In the genomic region with DNA sequence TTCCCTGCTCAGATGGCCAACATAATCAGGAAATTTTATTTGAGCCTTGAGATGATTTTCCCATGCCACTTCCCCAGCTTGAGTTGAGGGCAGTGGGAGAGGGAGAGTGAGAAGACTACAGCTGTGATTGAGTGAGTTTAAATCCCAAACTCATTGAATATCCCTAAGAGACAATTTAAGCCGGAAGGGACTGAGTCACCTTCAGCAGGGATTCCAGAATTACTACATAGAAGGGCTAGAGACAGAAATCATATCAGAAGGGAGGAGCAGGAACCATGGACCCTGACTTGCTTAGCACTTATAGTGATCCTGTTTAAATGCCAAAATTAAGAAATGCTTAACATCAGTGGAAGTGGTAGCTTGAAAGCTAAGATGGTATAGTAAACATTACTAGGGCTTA, we compare ENCODE assay signal across 14 cellular contexts.
DNase-seq lines count a peak whose midpoint lies in the region; ATAC-seq and TF ChIP-seq lines count a peak whose summit lies in the region.
"Had no signal": no experiment of that assay in that cellular context is flagged by ENCODE, and none has a peak within 500 bp of the region (broad histone marks: within the 10 kb centered on the region; RNA-seq: fewer than 3 reads in every experiment).

No MANE protein-coding gene starts in this region.

- no peaks in the 10 kb centered on the region for H4K20me1 ChIP-seq in GM23248 (ENCODE audit: insufficient read depth)
- no peaks in the 10 kb centered on the region for H4K20me1 ChIP-seq in mammary epithelial cell (ENCODE audit: insufficient read depth, low read length)

- CTCF ChIA-PET in mammary epithelial cell (lab: Charles Lee; ENCODE audit: low non-redundant PET) = no interaction called here

- H3K4me2 ChIP-seq in GM23248 (ENCODE audit: unreplicated experiment) = no peak overlapping the region
- H3K4me2 ChIP-seq in mammary epithelial cell (ENCODE audit: insufficient read depth, low read depth, low read length) = no peak overlapping the region

- H3K79me2 ChIP-seq in GM23248 (ENCODE audit: insufficient read depth) (no peaks in the 10 kb centered on the region), mammary epithelial cell (ENCODE audit: insufficient read depth, low read length) (no peaks in the 10 kb centered on the region)

- no TSS peak for BruUV-seq in mammary epithelial cell (replicated peaks; lab: Mats Ljungman, UMichigan)

- H3K9me3 ChIP-seq in GM23248 (ENCODE audit: low read depth) (no peaks in the 10 kb centered on the region), mammary epithelial cell (replicated peaks; ENCODE audit: insufficient read depth, low read length) (no peaks in the 10 kb centered on the region), right cardiac atrium (ENCODE audit: control insufficient read depth, low read length) (no peaks in the 10 kb centered on the region)

- H3K27ac ChIP-seq in GM23248 (no peak overlapping the region), mammary epithelial cell (ENCODE audit: insufficient read depth, low read depth, low read length) (no peak overlapping the region), right cardiac atrium (ENCODE audit: low read length) (no peak overlapping the region)

- intact Hi-C loops in mammary epithelial cell (cut with micrococcal nuclease) = no loop called here
- intact Hi-C loops in right cardiac atrium (cut with DNase I) = no loop called here

- H3K4me1 ChIP-seq in GM23248 (ENCODE audit: insufficient read depth) = peaks cover 21% of the 10 kb centered on the region
- peaks cover 5% of the 10 kb centered on the region for H3K4me1 ChIP-seq in mammary epithelial cell (ENCODE audit: insufficient read depth, low read length)
- H3K4me1 ChIP-seq in right cardiac atrium (ENCODE audit: control insufficient read depth, insufficient read depth, low read length) = no peaks in the 10 kb centered on the region

- no peak overlapping the region for H2AFZ ChIP-seq in GM23248
- H2AFZ ChIP-seq in mammary epithelial cell (ENCODE audit: low read depth, low read length) = no peak overlapping the region

- no peak overlapping the region for H3K4me3 ChIP-seq in GM23248
- no peak overlapping the region for H3K4me3 ChIP-seq in mammary epithelial cell (replicated peaks in 1 of 3; ENCODE audit: insufficient read depth in 1 of 3, low read depth in 2 of 3, low read length in 3 of 3)
- no peak overlapping the region for H3K4me3 ChIP-seq in fibroblast of the aortic adventitia (ENCODE audit: low read depth, low read length)
- no peak overlapping the region for H3K4me3 ChIP-seq in right cardiac atrium (ENCODE audit: low read length)
- H3K4me3 ChIP-seq: GM12878 had no signal

- 67 to 71% methylated on average over 1 of the region's 1 CpG for WGBS in GM23248 (ENCODE audit: low coverage in 1 of 2, low lambda C conversion rate in 2 of 2, missing lambda C conversion rate in 2 of 2), 2 experiments
- WGBS in mammary epithelial cell (ENCODE audit: low coverage, missing lambda C conversion rate) = 86% methylated on average over 1 of the region's 1 CpG
- 73% methylated on average over 1 of the region's 1 CpG for WGBS in right cardiac atrium

- peaks cover 5% of the 10 kb centered on the region for H3K27me3 ChIP-seq in GM23248 (replicated peaks; ENCODE audit: insufficient read depth)
- H3K27me3 ChIP-seq in mammary epithelial cell (ENCODE audit: insufficient read depth, low read length) = no peaks in the 10 kb centered on the region
- H3K27me3 ChIP-seq in right cardiac atrium (ENCODE audit: control insufficient read depth, insufficient read depth) = no peaks in the 10 kb centered on the region

- no peak for ATAC-seq in right cardiac atrium
- ATAC-seq: CD8-positive, alpha-beta T cell; GM12878 had no signal

- TF ChIP-seq CTCF in mammary epithelial cell (conservative IDR thresholded peaks at IDR 0.05 in 1 of 2, IDR thresholded peaks at IDR 0.05 in 1 of 2; ENCODE audit: extremely low read depth in 1 of 2, insufficient read depth in 1 of 2, low read depth in 1 of 2, low read length in 2 of 2) = no peak
- no peak for TF ChIP-seq CTCF in fibroblast of the aortic adventitia (IDR thresholded peaks at IDR 0.05; ENCODE audit: insufficient read depth, low read length)

- H3F3A ChIP-seq in GM23248 (ENCODE audit: insufficient read depth) = peaks cover 8% of the 10 kb centered on the region

- no peaks in the 10 kb centered on the region for H3K9me2 ChIP-seq in GM23248 (ENCODE audit: insufficient read depth)

- dilution Hi-C loops in mammary epithelial cell (cut with HindIII; ENCODE audit: low sequenced_read_pairs) = loop anchor here (25.0 kb wide), 1 partner anchor 229 kb away; no protein-coding TSS in a partner anchor

- DNase-seq in AG20443 (ENCODE audit: low spot score) (peak; percentile 27), GM23248 (peak; percentile 31), mammary epithelial cell (peak; percentile 28), fibroblast of the aortic adventitia (ENCODE audit: low read depth) (peak; percentile 35), SW 1271 (lab: John Stamatoyannopoulos, UW) (no peak), right cardiac atrium (no peak), HuH-7 (ENCODE audit: low spot score) (no peak)
- DNase-seq: CD8-positive, alpha-beta T cell; COR-L47; DMS53; HCEC 1CT; HFFc6; KBM-7 had no signal

- in situ Hi-C loops in GM23248 (cut with MboI) = no loop called here
- in situ Hi-C loops in mammary epithelial cell (cut with MboI; ENCODE audit: low sequenced_read_pairs in 2 of 2) = loop anchor here in 1 of 2 donors (25.0 kb wide), 1 partner anchor 479 kb away; no protein-coding TSS in a partner anchor

- H3K9ac ChIP-seq in GM23248 = no peak overlapping the region
- H3K9ac ChIP-seq in mammary epithelial cell (ENCODE audit: insufficient read depth, low read length) = no peak overlapping the region

- H3K36me3 ChIP-seq in GM23248 (ENCODE audit: low read depth) = no peaks in the 10 kb centered on the region
- no peaks in the 10 kb centered on the region for H3K36me3 ChIP-seq in mammary epithelial cell (ENCODE audit: insufficient read depth, low read length)

Comparison
In these comparisons a context has a peak if more than half of its experiments do, and no peak if none do; other contexts are left out.
1. DNase-seq: peak in AG20443 (single experiment), GM23248 (single experiment), mammary epithelial cell (single experiment) and fibroblast of the aortic adventitia (single experiment); none in SW 1271 (0 of 2), right cardiac atrium (0 of 3) and HuH-7 (single experiment).